Comparison of ENCODE assay signal across 21 cellular contexts in genomic region chr11:42205518-42205917, GRCh38.
DNase-seq lines count a peak whose midpoint lies in the region; ATAC-seq and TF ChIP-seq lines count a peak whose summit lies in the region.
"Had no signal": no experiment of that assay in that cellular context is flagged by ENCODE, and none has a peak within 500 bp of the region (broad histone marks: within the 10 kb centered on the region; RNA-seq: fewer than 3 reads in every experiment).

No MANE protein-coding gene starts in this region.

- POLR2A ChIA-PET in PC-3 (lab: Charles Lee; ENCODE audit: unreplicated experiment), result no interaction called here

- H3K36me3 ChIP-seq in PC-3 (ENCODE audit: low read depth, low read length), result no peaks in the 10 kb centered on the region
- H3K36me3 ChIP-seq: MG63 had no signal

- H4K20me1 ChIP-seq in PC-3 (ENCODE audit: low read length), result no peaks in the 10 kb centered on the region

- H3K4me1 ChIP-seq in PC-3 (ENCODE audit: insufficient read depth, low read length), result no peaks in the 10 kb centered on the region

- no peaks in the 10 kb centered on the region for H3K27me3 ChIP-seq in PC-3 (ENCODE audit: low read length)
- H3K27me3 ChIP-seq: MG63 had no signal

- no peaks in the 10 kb centered on the region for H3K9me2 ChIP-seq in PC-3 (replicated peaks; ENCODE audit: low read length)
- H3K9me2 ChIP-seq: SK-N-SH had no signal

- no peaks in the 10 kb centered on the region for H3K27me3 Mint-ChIP-seq in Calu3 (ENCODE audit: unreplicated experiment)
- H3K27me3 Mint-ChIP-seq: CD4-positive, CD25-positive, alpha-beta regulatory T cell; T-helper 17 cell had no signal

- intact Hi-C loops in PC-3 (cut with micrococcal nuclease) (no loop called here), posterior cingulate gyrus (cut with DNase I) (no loop called here), Calu3 (cut with micrococcal nuclease; ENCODE audit: unreplicated experiment) (no loop called here)

- H3K79me2 ChIP-seq in PC-3 (ENCODE audit: low read length), result no peaks in the 10 kb centered on the region

- DNase-seq in DMS53 treated with DMSO at 0.1 percent for 48 hours (lab: John Stamatoyannopoulos, UW; ENCODE audit: unreplicated experiment) (peak; percentile 66), PC-3 (peak; percentile 51), left lobe of liver (ENCODE audit: low spot score) (peak; percentile 66), posterior cingulate gyrus (no peak), Calu3 (no peak), DMS114 treated with DMSO at 0.1 percent for 48 hours (lab: John Stamatoyannopoulos, UW; ENCODE audit: unreplicated experiment) (no peak)
- DNase-seq: CD4-positive, CD25-positive, alpha-beta regulatory T cell; DND-41; H9; KBM-7; MG63; NCI-H1105 treated with DMSO at 0.1 percent for 48 hours; NCI-H146; NCI-H1930; NCI-H2107; NCI-H526 treated with DMSO at 0.1 percent for 48 hours; SK-N-SH; SW 1271; T-helper 17 cell had no signal

- H3K9me3 Mint-ChIP-seq in Calu3 (ENCODE audit: low read depth, unreplicated experiment), result peaks cover 25% of the 10 kb centered on the region

- no peaks in the 10 kb centered on the region for H3K4me1 Mint-ChIP-seq in Calu3 (ENCODE audit: low read depth, unreplicated experiment)
- H3K4me1 Mint-ChIP-seq: CD4-positive, CD25-positive, alpha-beta regulatory T cell; H9; T-helper 17 cell had no signal

- CTCF ChIA-PET in PC-3 (lab: Charles Lee), result no interaction called here
- CTCF ChIA-PET in Calu3 (lab: Charles Lee), result no interaction called here

- H3K9me3 ChIP-seq in PC-3 (ENCODE audit: low read length), result no peaks in the 10 kb centered on the region
- H3K9me3 ChIP-seq: SK-N-SH had no signal

- no peak overlapping the region for H3K27ac Mint-ChIP-seq in Calu3 (ENCODE audit: unreplicated experiment)
- H3K27ac Mint-ChIP-seq: CD4-positive, CD25-positive, alpha-beta regulatory T cell; H9; T-helper 17 cell had no signal

- TF ChIP-seq CTCF in 22Rv1 (IDR thresholded peaks at IDR 0.05), result no peak
- no peak for TF ChIP-seq CTCF in PC-3 (conservative IDR thresholded peaks at IDR 0.05; ENCODE audit: low read depth, low read length)
- no peak for TF ChIP-seq CTCF in Calu3 (IDR thresholded peaks at IDR 0.05; ENCODE audit: unreplicated experiment)

- H2AFZ ChIP-seq in PC-3 (ENCODE audit: low read length), result no peak overlapping the region

- H3K4me3 ChIP-seq in PC-3 (ENCODE audit: low read length), result no peak overlapping the region
- H3K4me3 ChIP-seq: MG63 had no signal

- no peak overlapping the region for H3K9ac ChIP-seq in PC-3 (ENCODE audit: low read length)
- H3K9ac ChIP-seq: SK-N-SH had no signal

- H3K27ac ChIP-seq in 22Rv1, result peak overlapping the region; percentile 59
- H3K27ac ChIP-seq in PC-3 (ENCODE audit: low read length), result no peak overlapping the region

- H3K4me3 Mint-ChIP-seq in Calu3 (ENCODE audit: low read depth, unreplicated experiment), result no peak overlapping the region
- H3K4me3 Mint-ChIP-seq: CD4-positive, CD25-positive, alpha-beta regulatory T cell; H9; T-helper 17 cell had no signal

- no peak overlapping the region for H3K4me2 ChIP-seq in PC-3 (ENCODE audit: low read length)
- H3K4me2 ChIP-seq: SK-N-SH had no signal

- ATAC-seq in PC-3 (no peak), left lobe of liver (peak; percentile 100), HG03045 (IDR thresholded peaks at IDR 0.05; ENCODE audit: unreplicated experiment) (no peak)
- ATAC-seq: T-helper 17 cell had no signal

- H3F3A ChIP-seq in PC-3 (ENCODE audit: low read length, unreplicated experiment), result no peaks in the 10 kb centered on the region

- no peaks in the 10 kb centered on the region for H3K36me3 Mint-ChIP-seq in Calu3 (ENCODE audit: insufficient read depth, unreplicated experiment)
- H3K36me3 Mint-ChIP-seq: CD4-positive, CD25-positive, alpha-beta regulatory T cell had no signal

- BruUV-seq in PC-3 (replicated peaks; lab: Mats Ljungman, UMichigan) (no TSS peak), Calu3 (replicated peaks; lab: Mats Ljungman, UMichigan) (no TSS peak)

Comparison
In these comparisons a context has a peak if more than half of its experiments do, and no peak if none do; other contexts are left out.
1. DNase-seq: peak in DMS53 treated with DMSO at 0.1 percent for 48 hours (single experiment), PC-3 (single experiment) and left lobe of liver (single experiment); none in posterior cingulate gyrus (0 of 10), Calu3 (single experiment) and DMS114 treated with DMSO at 0.1 percent for 48 hours (single experiment).